In genomic region chr16:4948903-4949766, GRCh38 we compare ENCODE assay signal across 24 cellular contexts. TPM values are rescaled to one million over a fixed set of nuclear protein-coding genes. Genes with fewer than 3 reads are reported as not detected.
DNase-seq lines count a peak whose midpoint lies in the region; ATAC-seq, FAIRE-seq and TF ChIP-seq lines count a peak whose summit lies in the region.
"Had no signal": no experiment of that assay in that cellular context is flagged by ENCODE, and none has a peak within 500 bp of the region (broad histone marks: within the 10 kb centered on the region; RNA-seq: fewer than 3 reads in every experiment).

No MANE protein-coding gene starts in this region.

- H3K4me2 ChIP-seq in H9 (ENCODE audit: insufficient read depth, insufficient read length, low read length) (no peak overlapping the region), IMR-90 (ENCODE audit: low read depth, low read length) (no peak overlapping the region), K562 (ENCODE audit: insufficient read depth, low read length) (no peak overlapping the region)
- H3K4me2 ChIP-seq: KMS-11, SK-N-SH had no signal

- no peaks in the 10 kb centered on the region for H3K36me3 Mint-ChIP-seq in H9 (ENCODE audit: insufficient read depth in 1 of 3, low read depth in 3 of 3)
- H3K36me3 Mint-ChIP-seq: CD8-positive, alpha-beta T cell had no signal

- WGBS in H9 (ENCODE audit: extremely low coverage, insufficient read length, low lambda C conversion rate), result no CpG with 5 or more reads among the region's 16 CpGs
- WGBS in IMR-90 (ENCODE audit: extremely low coverage in 2 of 2, insufficient read length in 1 of 2), 2 experiments, result 77% methylated on average over 12 of the region's 16 CpGs; no CpG with 5 or more reads in 1 of the 2 experiments
- 19% methylated on average over 15 of the region's 16 CpGs for whole genome bisulfite sequencing in K562 (ENCODE audit: insufficient coverage, low coverage, missing lambda C conversion rate)

- H2BK15ac ChIP-seq in H9 (ENCODE audit: low read depth, low read length) (peak overlapping the region; percentile 81), IMR-90 (ENCODE audit: low read depth, low read length) (0 out of 3 replicates have a peak overlapping the region, but pooled peaks have one; percentile 30)

- H3K9me3 ChIP-seq in H9 (ENCODE audit: control insufficient read depth, low read depth, low read length) (no peaks in the 10 kb centered on the region), IMR-90 (ENCODE audit: control insufficient read depth, insufficient read depth, low read length) (no peaks in the 10 kb centered on the region), K562 (replicated peaks; ENCODE audit: control insufficient read depth, insufficient read depth, low read depth, low read length) (no peaks in the 10 kb centered on the region), neutrophil (no peaks in the 10 kb centered on the region)
- H3K9me3 ChIP-seq: Caco-2, Peyer's patch, SK-N-SH had no signal

- H2AFZ ChIP-seq in H9 (ENCODE audit: low read length) (no peak overlapping the region), IMR-90 (replicated peaks; ENCODE audit: low read length, poor library complexity) (peak overlapping the region; percentile 56), K562 (ENCODE audit: low read depth, low read length) (no peak overlapping the region)

- H3K4me3 Mint-ChIP-seq in H9, result peak overlapping the region in 1 of 2 experiments; percentile 48; a peak in 2 of 5 replicates
- H3K4me3 Mint-ChIP-seq: CD8-positive, alpha-beta T cell had no signal

- H3K4me1 ChIP-seq in H9 (ENCODE audit: insufficient read depth, low read length), result peaks cover 8% of the 10 kb centered on the region; the same call in 1 of the 2 replicates
- peaks cover 12% of the 10 kb centered on the region for H3K4me1 ChIP-seq in IMR-90 (ENCODE audit: control insufficient read depth, insufficient read depth, low read length)
- peaks cover 4 to 25% of the 10 kb centered on the region in 2 experiments; a peak in 3 of 5 replicates for H3K4me1 ChIP-seq in K562 (replicated peaks in 1 of 2; ENCODE audit: control insufficient read depth in 2 of 2, insufficient read depth in 2 of 2, low read length in 2 of 2)
- peaks cover 49 to 51% of the 10 kb centered on the region in 2 experiments for H3K4me1 ChIP-seq in neutrophil (ENCODE audit: control insufficient read depth in 1 of 2, insufficient read depth in 1 of 2, low read depth in 1 of 2, low read length in 1 of 2)

- H3K27ac ChIP-seq in H9 (ENCODE audit: insufficient read length, low read depth, low read length), result no peak overlapping the region
- H3K27ac ChIP-seq in IMR-90 (ENCODE audit: insufficient read depth, low read length), result no peak overlapping the region
- H3K27ac ChIP-seq in K562 (ENCODE audit: extremely low read depth, low read depth, low read length), result no peak overlapping the region
- H3K27ac ChIP-seq in neutrophil, result peak overlapping the region; percentile 90
- H3K27ac ChIP-seq: C4-2B, KMS-11, Peyer's patch had no signal

- H2BK20ac ChIP-seq in H9 (ENCODE audit: low read depth, low read length, poor library complexity, severe bottlenecking), result no peak overlapping the region
- no peak overlapping the region for H2BK20ac ChIP-seq in IMR-90 (ENCODE audit: low read depth, low read length)

- H2BK5ac ChIP-seq in H9 (ENCODE audit: insufficient read length, low read length), result no peak overlapping the region
- H2BK5ac ChIP-seq in IMR-90 (ENCODE audit: low read depth, low read length, poor library complexity, severe bottlenecking), result no peak overlapping the region

- no peaks in the 10 kb centered on the region for H3K36me3 ChIP-seq in IMR-90 (ENCODE audit: control insufficient read depth, insufficient read depth, low read length)
- no peaks in the 10 kb centered on the region for H3K36me3 ChIP-seq in K562 (ENCODE audit: control insufficient read depth, insufficient read depth, low read length)
- no peaks in the 10 kb centered on the region for H3K36me3 ChIP-seq in neutrophil
- H3K36me3 ChIP-seq: Peyer's patch had no signal

- peak overlapping the region; percentile 41 for H2BK12ac ChIP-seq in H9 (ENCODE audit: insufficient read length, low read depth, low read length)

- no peak for TF ChIP-seq POLR2A in IMR-90 (IDR thresholded peaks at IDR 0.05; ENCODE audit: low read depth, low read length)
- TF ChIP-seq POLR2A in K562 (conservative IDR thresholded peaks at IDR 0.05), result no peak

- no peak overlapping the region for H3K18ac ChIP-seq in H9 (ENCODE audit: insufficient read length, low read depth, low read length)
- no peak overlapping the region for H3K18ac ChIP-seq in IMR-90 (ENCODE audit: low read depth, low read length)

- BruUV-seq in IMR-90 (replicated peaks; lab: Mats Ljungman, UMichigan), result no TSS peak
- no TSS peak for BruUV-seq in K562 (replicated peaks; lab: Mats Ljungman, UMichigan)

- H3K9ac ChIP-seq in H9 (ENCODE audit: extremely low read depth, insufficient read length, low read length) (peak overlapping the region; percentile 31), IMR-90 (ENCODE audit: low read depth, low read length) (no peak overlapping the region), K562 (ENCODE audit: insufficient read depth in 1 of 2, low read depth in 2 of 2, low read length in 2 of 2) (peak overlapping the region in 1 of 2 experiments; percentile 26; a peak in 1 of 4 replicates)
- H3K9ac ChIP-seq: KMS-11, SK-N-SH had no signal

- no peaks in the 10 kb centered on the region; the same call in none of the 2 replicates for H3K27me3 Mint-ChIP-seq in H9 (ENCODE audit: low read depth)

- H3K23ac ChIP-seq in H9 (ENCODE audit: insufficient read length, low read depth, low read length), result no peak overlapping the region
- no peak overlapping the region for H3K23ac ChIP-seq in IMR-90 (ENCODE audit: low read depth, low read length)

- no peak overlapping the region for H4K8ac ChIP-seq in H9 (replicated peaks; ENCODE audit: insufficient read length, low read depth, low read length)
- H4K8ac ChIP-seq in IMR-90 (ENCODE audit: low read depth in 2 of 2, low read length in 2 of 2), result no peak overlapping the region

- no peak overlapping the region for H4K5ac ChIP-seq in H9 (ENCODE audit: insufficient read length, low read depth, low read length)
- H4K5ac ChIP-seq in IMR-90 (ENCODE audit: low read depth, low read length), result no peak overlapping the region

- H3K79me1 ChIP-seq in H9 (ENCODE audit: insufficient read depth, low read depth, low read length, poor library complexity, severe bottlenecking) (no peaks in the 10 kb centered on the region), IMR-90 (ENCODE audit: low read depth in 1 of 2, low read length in 2 of 2) (no peaks in the 10 kb centered on the region)

- no peak overlapping the region for H4K91ac ChIP-seq in H9 (ENCODE audit: insufficient read length, low read depth, low read length)
- no peak overlapping the region; the same call in 1 of the 2 replicates for H4K91ac ChIP-seq in IMR-90 (ENCODE audit: insufficient read depth, low read depth, low read length)

- peak overlapping the region; percentile 6 to 61 (median 41); a peak in 4 of 7 replicates for H3K27ac Mint-ChIP-seq in H9
- H3K27ac Mint-ChIP-seq: CD8-positive, alpha-beta T cell had no signal

- no peaks in the 10 kb centered on the region for H3K23me2 ChIP-seq in H9 (ENCODE audit: insufficient read length, low read depth, low read length, poor library complexity, severe bottlenecking)

- FAIRE-seq in K562 (lab: Jason Lieb, UNC) (no peak), frontal cortex (lab: Jason Lieb, UNC) (no peak)

- H3K14ac ChIP-seq in H9 (ENCODE audit: insufficient read depth, low read length), result no peak overlapping the region
- no peak overlapping the region for H3K14ac ChIP-seq in IMR-90 (replicated peaks; ENCODE audit: low read depth, low read length)

- no peak overlapping the region for H2AK9ac ChIP-seq in IMR-90 (replicated peaks; ENCODE audit: low read depth, low read length, poor library complexity)

- CTCF ChIA-PET in IMR-90 (lab: Yijun Ruan, JAX) (interaction anchor here (0.7 to 0.8 kb wide), 2 partner anchors 38 to 114 kb away, joined by 3 read pairs; no protein-coding TSS in a partner anchor), K562 (lab: Yijun Ruan, JAX; ENCODE audit: low intra/inter-chr PET ratio) (no interaction called here)

- no peak overlapping the region for H2BK120ac ChIP-seq in H9 (ENCODE audit: low read depth, low read length, poor library complexity, severe bottlenecking)
- H2BK120ac ChIP-seq in IMR-90 (ENCODE audit: low read depth, low read length), result peak overlapping the region; percentile 5; the same call in 1 of the 2 replicates

- H3T11ph ChIP-seq in H9 (ENCODE audit: low read length), result no peak overlapping the region

- H3K56ac ChIP-seq in H9 (ENCODE audit: insufficient read length, low read depth, low read length), result no peak overlapping the region
- no peak overlapping the region for H3K56ac ChIP-seq in IMR-90 (ENCODE audit: extremely low read depth, insufficient read depth, low read length)

- TF ChIP-seq EP300 in K562 (IDR thresholded peaks at IDR 0.05; ENCODE audit: low read length), result no peak

- intact Hi-C loops in IMR-90 (cut with micrococcal nuclease) (no loop called here), K562 (cut with micrococcal nuclease) (no loop called here)

- dilution Hi-C loops in IMR-90 (cut with HindIII; ENCODE audit: low sequenced_read_pairs, unreplicated experiment), result no loop called here

- TF ChIP-seq RAD21 in IMR-90 (IDR thresholded peaks at IDR 0.05; ENCODE audit: low read length) (no peak), K562 (CRISPR knock-in tag; conservative IDR thresholded peaks at IDR 0.05 in 1 of 2, IDR thresholded peaks at IDR 0.05 in 1 of 2) (no peak)

- ATAC-seq in IMR-90 (ENCODE audit: low read depth), result no peak
- no peak for ATAC-seq in K562
- ATAC-seq in GM18909 (IDR thresholded peaks at IDR 0.05; ENCODE audit: poor library complexity, unreplicated experiment), result no peak
- ATAC-seq: CD8-positive, alpha-beta T cell had no signal

- H2AK5ac ChIP-seq in H9 (ENCODE audit: insufficient read length, low read length) (no peak overlapping the region), IMR-90 (ENCODE audit: low read depth, low read length) (peak overlapping the region; percentile 63; the same call in 1 of the 2 replicates)

- no peaks in the 10 kb centered on the region for H3K79me2 ChIP-seq in H9 (ENCODE audit: insufficient read depth, low read length)
- H3K79me2 ChIP-seq in K562 (ENCODE audit: control insufficient read depth, insufficient read depth, low read length), result no peaks in the 10 kb centered on the region

- H3K27me3 ChIP-seq in H9 (ENCODE audit: insufficient read depth, low read length) (no peaks in the 10 kb centered on the region), IMR-90 (ENCODE audit: control insufficient read depth, insufficient read depth, low read length) (no peaks in the 10 kb centered on the region), K562 (ENCODE audit: control insufficient read depth in 2 of 2, insufficient read depth in 2 of 2, low read length in 2 of 2) (peaks cover 14 to 36% of the 10 kb centered on the region in 2 experiments; a peak in 4 of 5 replicates), neutrophil (no peaks in the 10 kb centered on the region)
- H3K27me3 ChIP-seq: Peyer's patch had no signal

- TF ChIP-seq CTCF in H9 (conservative IDR thresholded peaks at IDR 0.05) (no peak), IMR-90 (conservative IDR thresholded peaks at IDR 0.05; ENCODE audit: low read depth, low read length) (no peak), K562 (IDR thresholded peaks at IDR 0.05 in 2 of 3, conservative IDR thresholded peaks at IDR 0.05 in 1 of 3; ENCODE audit: insufficient read depth in 2 of 3, low read depth in 1 of 3, low read length in 3 of 3) (no peak), neutrophil (IDR thresholded peaks at IDR 0.05) (no peak)

- H3K4me3 ChIP-seq in IMR-90 (ENCODE audit: insufficient read depth, low read depth, low read length), result no peak overlapping the region
- H3K4me3 ChIP-seq in K562, result no peak overlapping the region
- H3K4me3 ChIP-seq in neutrophil (ENCODE audit: low read depth in 1 of 2, low read length in 1 of 2), result peak overlapping the region in 1 of 2 experiments; percentile 54
- H3K4me3 ChIP-seq: Peyer's patch had no signal

- in situ Hi-C loops in IMR-90 (cut with MboI; ENCODE audit: low sequenced_read_pairs), result loop anchor here (10.0 kb wide), 1 partner anchor 64 kb away; no protein-coding TSS in a partner anchor
- in situ Hi-C loops in K562 (cut with MboI), result no loop called here

- POLR2A ChIA-PET in IMR-90 (lab: Charles Lee; ENCODE audit: unreplicated experiment) (no interaction called here), K562 (lab: Yijun Ruan, JAX) (interaction anchor here (0.7 to 1.0 kb wide), 3 partner anchors 9 to 75 kb away, joined by 3 to 4 read pairs (median 3); partner anchors contain the start of gene SEC14L5)

- peaks cover 35 to 37% of the 10 kb centered on the region in 2 experiments for H3K4me1 Mint-ChIP-seq in H9

- DNase-seq in H9, result no peak
- no peak for DNase-seq in IMR-90
- no peak for DNase-seq in K562 (ENCODE audit: extremely low read depth in 1 of 4, low spot score in 3 of 4)
- DNase-seq in NCI-H2171 treated with DMSO at 0.1 percent for 48 hours (lab: John Stamatoyannopoulos, UW), result no peak
- DNase-seq in frontal cortex (ENCODE audit: low spot score in 2 of 2), result no peak
- DNase-seq in SHP77 (lab: John Stamatoyannopoulos, UW), result no peak
- DNase-seq: Caco-2; CD8-positive, alpha-beta T cell; GOT3; NCI-H1092; NCI-H1417 treated with DMSO at 0.1 percent for 48 hours; NCI-H1694 treated with DMSO at 0.1 percent for 48 hours; NCI-H2081 treated with DMSO at 0.1 percent for 48 hours; NCI-H2171; NCI-H524 treated with DMSO at 0.1 percent for 48 hours; NCI-H774; Peyer's patch; SK-N-SH; SW 1271; T-helper 2 cell had no signal

- H4K20me1 ChIP-seq in H9 (ENCODE audit: control insufficient read depth, insufficient read depth, insufficient read length), result no peaks in the 10 kb centered on the region
- 0 out of 2 replicates have a peak, but pooled peaks cover 3% of the 10 kb centered on the region for H4K20me1 ChIP-seq in IMR-90 (ENCODE audit: insufficient read depth, low read length)
- H4K20me1 ChIP-seq in K562 (replicated peaks; ENCODE audit: control insufficient read depth, insufficient read depth, low read length), result 0 out of 2 replicates have a peak, but pooled peaks cover 4% of the 10 kb centered on the region

- no peak overlapping the region for H3K4ac ChIP-seq in H9 (ENCODE audit: low read depth, low read length)
- H3K4ac ChIP-seq in IMR-90 (ENCODE audit: low read depth, low read length), result peak overlapping the region; percentile 5; the same call in 1 of the 2 replicates

- H3K9me1 ChIP-seq in IMR-90 (ENCODE audit: insufficient read depth, low read length) (peaks cover 8% of the 10 kb centered on the region; the same call in 1 of the 2 replicates), K562 (ENCODE audit: control insufficient read depth, insufficient read depth, low read length) (no peaks in the 10 kb centered on the region)

- no peaks in the 10 kb centered on the region; a peak in 1 of 5 replicates for H3K9me3 Mint-ChIP-seq in H9
- H3K9me3 Mint-ChIP-seq: CD8-positive, alpha-beta T cell had no signal

RNA-seq across cellular contexts. Expression of gene SEC14L5, which starts 9.0 kb away (rescaled TPM):
- total RNA-seq in H9 (2021) (3.2 and 4.1 TPM in 2 replicates), IMR-90 (2012; rRNA removed) (not detected in 2 replicates), K562 (2014; rRNA removed) (not detected in 2 replicates), K562 (2014; rRNA removed; fragmentation: Illumina TruSeq; extraction: Trizol) (not detected in 2 replicates), K562 (2015; rRNA removed; fragmentation: Illumina TruSeq; extraction: Trizol) (not detected in 2 replicates), K562 (2021) (0.22 TPM in 1 of 2 replicates, not detected in the other), frontal cortex (0.41 TPM)
- polyA plus RNA-seq in IMR-90 (2012; rRNA removed) (0.07 TPM in 1 of 2 replicates, not detected in the other), K562 (2011; rRNA removed) (not detected in 2 replicates), K562 (2014; fragmentation: Illumina TruSeq; extraction: Trizol) (not detected in 2 replicates), K562 (2014; fragmentation: Nextera tagmentation; extraction: Ambion mirVana) (not detected), K562 (2014; rRNA removed) (0.11 TPM in 1 of 2 replicates, not detected in the other)
- 0.01 and 0.02 TPM in 2 replicates for polyA plus RNA-seq in IMR-90 (2012; cell fraction: cytosol; rRNA removed)
- polyA plus RNA-seq in IMR-90 (2012; cell fraction: nucleus; rRNA removed; ENCODE audit: low replicate concordance), result 0.01 and 0.03 TPM in 2 replicates
- total RNA-seq in K562 (2011; cell fraction: chromatin; rRNA removed; ENCODE audit: low replicate concordance), result 0.44 TPM in 1 of 2 replicates, not detected in the other
- total RNA-seq in K562 (2011; cell fraction: nucleolus; rRNA removed), result not detected in 2 replicates
- 0.22 TPM in 1 of 2 replicates, not detected in the other for total RNA-seq in K562 (2011; cell fraction: nucleoplasm; rRNA removed)
- polyA plus RNA-seq in K562 (2011; cell fraction: cytosol; rRNA removed), result 0.01 and 0.15 TPM in 2 replicates
- polyA plus RNA-seq in K562 (2011; cell fraction: nucleus; rRNA removed), result 0.01 TPM in 2 replicates
- not detected in 2 replicates for polyA plus RNA-seq in K562 (2012)
- polyA minus RNA-seq in K562 (2011; rRNA and poly(A)+ RNA removed), result not detected in 2 replicates
- polyA minus RNA-seq in K562 (2011; cell fraction: cytosol; rRNA and poly(A)+ RNA removed), result not detected in 2 replicates
- not detected in 2 replicates for polyA minus RNA-seq in K562 (2011; cell fraction: nucleus; rRNA and poly(A)+ RNA removed)
- total RNA-seq: CD8-positive, alpha-beta T cell had no signal

RNA-seq across cellular contexts. Expression of gene PPL, which starts 12.2 kb away (rescaled TPM):
- total RNA-seq in H9 (2021) (28.2 and 29.2 TPM in 2 replicates), IMR-90 (2012; rRNA removed) (0.28 and 0.36 TPM in 2 replicates), K562 (2014; rRNA removed) (0.09 and 0.16 TPM in 2 replicates), K562 (2014; rRNA removed; fragmentation: Illumina TruSeq; extraction: Trizol) (0.03 TPM in 1 of 2 replicates, not detected in the other), K562 (2015; rRNA removed; fragmentation: Illumina TruSeq; extraction: Trizol) (0.04 TPM in 1 of 2 replicates, not detected in the other), K562 (2021) (0.07 and 0.13 TPM in 2 replicates), frontal cortex (0.82 TPM)
- polyA plus RNA-seq in IMR-90 (2012; rRNA removed) (0.19 and 0.34 TPM in 2 replicates), K562 (2011; rRNA removed) (0.05 and 0.07 TPM in 2 replicates), K562 (2014; fragmentation: Illumina TruSeq; extraction: Trizol) (0.03 and 0.10 TPM in 2 replicates), K562 (2014; fragmentation: Nextera tagmentation; extraction: Ambion mirVana) (under 1 TPM in 1 of 2 experiments, not detected in 1; 0.15 TPM), K562 (2014; rRNA removed) (0.01 and 0.03 TPM in 2 replicates)
- polyA plus RNA-seq in IMR-90 (2012; cell fraction: cytosol; rRNA removed), result 0.10 and 0.38 TPM in 2 replicates
- 1.4 and 2.1 TPM in 2 replicates for polyA plus RNA-seq in IMR-90 (2012; cell fraction: nucleus; rRNA removed; ENCODE audit: low replicate concordance)
- 0.07 and 0.19 TPM in 2 replicates for total RNA-seq in K562 (2011; cell fraction: chromatin; rRNA removed; ENCODE audit: low replicate concordance)
- total RNA-seq in K562 (2011; cell fraction: nucleolus; rRNA removed), result 0.17 and 0.53 TPM in 2 replicates
- 0.44 TPM in 1 of 2 replicates, not detected in the other for total RNA-seq in K562 (2011; cell fraction: nucleoplasm; rRNA removed)
- 0.04 TPM in 2 replicates for polyA plus RNA-seq in K562 (2011; cell fraction: cytosol; rRNA removed)
- polyA plus RNA-seq in K562 (2011; cell fraction: nucleus; rRNA removed), result 0.11 and 0.33 TPM in 2 replicates
- 0.13 and 0.22 TPM in 2 replicates for polyA plus RNA-seq in K562 (2012)
- 0.11 and 0.39 TPM in 2 replicates for polyA minus RNA-seq in K562 (2011; rRNA and poly(A)+ RNA removed)
- 0.19 and 0.27 TPM in 2 replicates for polyA minus RNA-seq in K562 (2011; cell fraction: cytosol; rRNA and poly(A)+ RNA removed)
- 0.11 and 0.13 TPM in 2 replicates for polyA minus RNA-seq in K562 (2011; cell fraction: nucleus; rRNA and poly(A)+ RNA removed)
- total RNA-seq: CD8-positive, alpha-beta T cell had no signal

Comparison
In these comparisons a context has a peak if more than half of its experiments do, and no peak if none do; other contexts are left out.
1. RNA of gene PPL, which starts 12.2 kb away (total RNA-seq): 28.2 to 29.2 TPM in H9; 0.82 TPM in frontal cortex (single experiment), 0.28 to 0.36 TPM in IMR-90 and 0.03 to 0.53 TPM in K562; every median in the first group is over 10 times any median in the second.